ENCODE assay signal across 16 cellular contexts in genomic region chr11:86695391-86695790, GRCh38. TPM values are rescaled to one million over a fixed set of nuclear protein-coding genes. Genes with fewer than 3 reads are reported as not detected.
DNase-seq lines count a peak whose midpoint lies in the region; FAIRE-seq and TF ChIP-seq lines count a peak whose summit lies in the region.
"Had no signal": no experiment of that assay in that cellular context is flagged by ENCODE, and none has a peak within 500 bp of the region (broad histone marks: within the 10 kb centered on the region; RNA-seq: fewer than 3 reads in every experiment).

No MANE protein-coding gene starts in this region.

- H3K27ac Mint-ChIP-seq in mesothelial cell of epicardium, result peak overlapping the region; percentile 92

- peaks cover 69% of the 10 kb centered on the region for H3K4me1 Mint-ChIP-seq in mesothelial cell of epicardium

- H3K4me3 ChIP-seq in choroid plexus epithelial cell (ENCODE audit: low read depth, low read length), result no peak overlapping the region
- H3K4me3 ChIP-seq: ascending aorta, heart left ventricle had no signal

- TF ChIP-seq CTCF in choroid plexus epithelial cell (conservative IDR thresholded peaks at IDR 0.05; ENCODE audit: low read depth, low read length), result no peak
- TF ChIP-seq CTCF in mesothelial cell of epicardium (IDR thresholded peaks at IDR 0.05; ENCODE audit: unreplicated experiment), result no peak

- DNase-seq in LHCN-M2 (ENCODE audit: low read depth) (peak; percentile 39), choroid plexus epithelial cell (ENCODE audit: low read depth) (peak; percentile 59), mesothelial cell of epicardium (ENCODE audit: low spot score in 2 of 2, unreplicated experiment in 2 of 2) (no peak), urothelium cell line (ENCODE audit: low spot score) (peak; percentile 18), NCI-H1930 (lab: John Stamatoyannopoulos, UW) (no peak), HuH-7.5 (ENCODE audit: low spot score) (no peak)
- no peak for DNase-seq in stimulated activated naive CD4-positive, alpha-beta T cell treated with Interleukin-2 at 50 U/mL for 16 hours (lab: John Stamatoyannopoulos, UW)
- DNase-seq: activated CD4-positive, alpha-beta T cell treated with anti-CD3 and anti-CD28 coated beads for 48 hours; activated naive CD4-positive, alpha-beta T cell treated with Interleukin-2 at 50 U/mL for 16 hours; cortex of kidney; heart left ventricle; NCI-H69; stimulated activated CD4-positive, alpha-beta T cell treated with anti-CD3 and anti-CD28 coated beads, Interleukin-1b, Interleukin-23, amount 100 ng/mL, for 48 hours; substantia nigra had no signal

- no peak overlapping the region for H3K4me3 Mint-ChIP-seq in mesothelial cell of epicardium

- no peaks in the 10 kb centered on the region for H3K27me3 Mint-ChIP-seq in mesothelial cell of epicardium (ENCODE audit: low read depth)

- peak; percentile 30 for FAIRE-seq in urothelium cell line (lab: Jason Lieb, UNC)
- FAIRE-seq: D721Med had no signal

- no peaks in the 10 kb centered on the region for H3K9me3 Mint-ChIP-seq in mesothelial cell of epicardium

- H3K36me3 Mint-ChIP-seq in mesothelial cell of epicardium, result no peaks in the 10 kb centered on the region

RNA-seq across cellular contexts. Expression of gene ME3, which starts 23.0 kb away (rescaled TPM):
- total RNA-seq in LHCN-M2 (2014; rRNA removed) (17.3 and 22.1 TPM in 2 replicates), mesothelial cell of epicardium (8.4 to 11.8 TPM (median 9.9 TPM) in 3 replicates)
- 18.5 TPM for polyA plus RNA-seq in LHCN-M2 (2012)

Comparison
In these comparisons a context has a peak if more than half of its experiments do, and no peak if none do; other contexts are left out.
1. DNase-seq: peak in LHCN-M2 (single experiment), choroid plexus epithelial cell (single experiment) and urothelium cell line (single experiment); none in mesothelial cell of epicardium (0 of 2), NCI-H1930 (0 of 2), stimulated activated naive CD4-positive, alpha-beta T cell treated with Interleukin-2 at 50 U/mL for 16 hours (single experiment) and HuH-7.5 (single experiment).